8 cellular contexts compared by ENCODE assay signal in genomic region chr3:63864008-63864871, GRCh38. TPM values are rescaled to one million over a fixed set of nuclear protein-coding genes. Genes with fewer than 3 reads are reported as not detected.
DNase-seq lines count a peak whose midpoint lies in the region; ATAC-seq and TF ChIP-seq lines count a peak whose summit lies in the region.

No MANE protein-coding gene starts in this region.

- BruUV-seq in Panc1 (replicated peaks; lab: Mats Ljungman, UMichigan): no TSS peak

- H3K27ac ChIP-seq in Panc1 (ENCODE audit: low read length): peak overlapping the region; percentile 86
- H3K27ac ChIP-seq in heart left ventricle: peak overlapping the region; percentile 19 to 95 (median 88)
- H3K27ac ChIP-seq in vagina: peak overlapping the region; percentile 87

- TF ChIP-seq POLR2A in heart left ventricle (IDR thresholded peaks at IDR 0.05) (peak in 1 of 2 donors; percentile 19), vagina (IDR thresholded peaks at IDR 0.05) (no peak)

- TF ChIP-seq CTCF in Panc1 (IDR thresholded peaks at IDR 0.05) (no peak), heart left ventricle (IDR thresholded peaks at IDR 0.05) (no peak), vagina (IDR thresholded peaks at IDR 0.05) (no peak)

- WGBS in heart left ventricle, 4 donors: 0 to 1% (median 1%) methylated on average over 14 to 90 of the region's 90 CpGs

- H3K27me3 ChIP-seq in Panc1 (ENCODE audit: control insufficient read depth, insufficient read depth, low read length): no peaks in the 10 kb centered on the region
- H3K27me3 ChIP-seq in heart left ventricle: no peaks in the 10 kb centered on the region
- no peaks in the 10 kb centered on the region for H3K27me3 ChIP-seq in vagina

- POLR2A ChIA-PET in Panc1 (lab: Charles Lee): no interaction called here

- DNase-seq in SIG-M5 treated with dmso at 0.1 percent for 504 hours (lab: John Stamatoyannopoulos, UW; ENCODE audit: unreplicated experiment): peak; percentile 82
- DNase-seq in SIG-M5 (lab: John Stamatoyannopoulos, UW): no peak
- DNase-seq in Panc1 (ENCODE audit: low read depth, low spot score): no peak
- DNase-seq in activated naive CD4-positive, alpha-beta T cell treated with anti-CD3 and anti-CD28 coated beads, Interleukin-2, amount 50 U/mL, for 16 hours: peak; percentile 59
- peak; percentile 41 to 70 (median 53) for DNase-seq in heart left ventricle
- DNase-seq in posterior vena cava (ENCODE audit: low spot score): peak; percentile 80
- no peak for DNase-seq in vagina (ENCODE audit: extremely low spot score in 2 of 2)

- CTCF ChIA-PET in Panc1 (lab: Charles Lee): interaction anchor here (0.7 kb wide), 1 partner anchor 130 kb away, joined by 8 read pairs; no protein-coding TSS in a partner anchor

- H3K4me1 ChIP-seq in Panc1 (ENCODE audit: control insufficient read depth, insufficient read depth, low read length): peaks cover 3% of the 10 kb centered on the region; the same call in 1 of the 2 replicates
- H3K4me1 ChIP-seq in heart left ventricle: peaks cover 3 to 22% (median 15%) of the 10 kb centered on the region in 12 donors
- H3K4me1 ChIP-seq in vagina: peaks cover 33% of the 10 kb centered on the region

- no peaks in the 10 kb centered on the region for H3K9me3 ChIP-seq in Panc1 (ENCODE audit: control insufficient read depth, insufficient read depth, low read depth, low read length)
- no peaks in the 10 kb centered on the region for H3K9me3 ChIP-seq in heart left ventricle
- H3K9me3 ChIP-seq in vagina: no peaks in the 10 kb centered on the region

- ATAC-seq in HG02885 (IDR thresholded peaks at IDR 0.05; ENCODE audit: poor library complexity, unreplicated experiment): peak; percentile 52
- ATAC-seq in Panc1: peak; percentile 90
- peak; percentile 5 to 60 (median 45) for ATAC-seq in heart left ventricle

- in situ Hi-C loops in Panc1 (cut with HindIII; ENCODE audit: low pct_unique_long_range_greater_than_20kb, low sequenced_read_pairs): no loop called here

- H3K4me3 ChIP-seq in Panc1 (ENCODE audit: low read depth in 2 of 2, low read length in 2 of 2) (peak overlapping the region; percentile 70 to 79), heart left ventricle (peak overlapping the region; percentile 89 to 99 (median 96)), vagina (peak overlapping the region; percentile 85 to 95)

- intact Hi-C loops in Panc1 (cut with micrococcal nuclease; ENCODE audit: unreplicated experiment) (no loop called here), heart left ventricle (cut with DNase I) (loop anchor here in 7 of 10 donors (2.0 to 10.0 kb wide), 4 partner anchors 47 to 131 kb away; partner anchors contain the start of gene SCAANT1 (in 4 of the 7)), posterior vena cava (cut with DNase I) (no loop called here), vagina (cut with DNase I) (no loop called here)

- no peaks in the 10 kb centered on the region; the same call in 1 of the 2 replicates for H3K36me3 ChIP-seq in Panc1 (ENCODE audit: control insufficient read depth, insufficient read depth, low read length)
- peaks cover 0 to 7% (median 0%) of the 10 kb centered on the region in 9 donors for H3K36me3 ChIP-seq in heart left ventricle
- H3K36me3 ChIP-seq in vagina: no peaks in the 10 kb centered on the region

RNA-seq across cellular contexts. Expression of gene ATXN7, which starts 0.6 kb away (rescaled TPM):
- total RNA-seq in Panc1 (2021; ENCODE audit: unreplicated experiment): 17.3 TPM
- 8.8 TPM for polyA plus RNA-seq in Panc1 (2012; ENCODE audit: insufficient read length)
- total RNA-seq in heart left ventricle: 10 to 100 TPM in 7 of 9 donors, 1 to 10 TPM in 2; 9.6 to 31.4 (median 21.2) TPM
- 1 to 10 TPM; 4.5 to 5.0 TPM for polyA plus RNA-seq in heart left ventricle
- 10 to 100 TPM; 25.5 to 31.0 TPM for total RNA-seq in posterior vena cava
- 43.2 TPM for total RNA-seq in vagina

RNA-seq across cellular contexts. Expression of gene THOC7, which starts 0.6 kb away (rescaled TPM):
- total RNA-seq in Panc1 (2021; ENCODE audit: unreplicated experiment): 64.3 TPM
- 38.9 TPM for polyA plus RNA-seq in Panc1 (2012; ENCODE audit: insufficient read length)
- total RNA-seq in heart left ventricle: 10 to 100 TPM; 63.6 to 97.0 (median 77.4) TPM
- polyA plus RNA-seq in heart left ventricle: 100 to 1,000 TPM in 1 of 2 donors, 10 to 100 TPM in 1; 76.4 to 171 TPM
- 10 to 100 TPM; 69.7 to 74.3 TPM for total RNA-seq in posterior vena cava
- total RNA-seq in vagina: 54.8 TPM

RNA-seq across cellular contexts. Expression of gene C3orf49, which starts 45.1 kb away (rescaled TPM):
- not detected for total RNA-seq in Panc1 (2021; ENCODE audit: unreplicated experiment)
- not detected for polyA plus RNA-seq in Panc1 (2012; ENCODE audit: insufficient read length)
- not detected for total RNA-seq in heart left ventricle
- not detected for polyA plus RNA-seq in heart left ventricle
- not detected for total RNA-seq in posterior vena cava
- total RNA-seq in vagina: not detected

RNA-seq across cellular contexts. Expression of gene SCAANT1, which starts 47.9 kb away (rescaled TPM):
- total RNA-seq in Panc1 (2021; ENCODE audit: unreplicated experiment): not detected
- not detected for polyA plus RNA-seq in Panc1 (2012; ENCODE audit: insufficient read length)
- not detected for total RNA-seq in heart left ventricle
- polyA plus RNA-seq in heart left ventricle: not detected
- not detected for total RNA-seq in posterior vena cava
- not detected for total RNA-seq in vagina

Comparison
In these comparisons a context has a peak if more than half of its experiments do, and no peak if none do; other contexts are left out.
1. DNase-seq: peak in SIG-M5 treated with dmso at 0.1 percent for 504 hours (single experiment), activated naive CD4-positive, alpha-beta T cell treated with anti-CD3 and anti-CD28 coated beads, Interleukin-2, amount 50 U/mL, for 16 hours (single experiment), heart left ventricle (5 of 5) and posterior vena cava (single experiment); none in SIG-M5 (single experiment), Panc1 (single experiment) and vagina (0 of 2).
2. intact Hi-C loops: an anchor here in heart left ventricle (2.0 to 10.0 kb wide); none called in Panc1, posterior vena cava and vagina.
3. Peak in every context shown above with its lines, with median percentiles within 50 percentile points of each other: ATAC-seq, H3K27ac ChIP-seq and H3K4me3 ChIP-seq.